8 cellular contexts compared by ENCODE assay signal in the genomic region with DNA sequence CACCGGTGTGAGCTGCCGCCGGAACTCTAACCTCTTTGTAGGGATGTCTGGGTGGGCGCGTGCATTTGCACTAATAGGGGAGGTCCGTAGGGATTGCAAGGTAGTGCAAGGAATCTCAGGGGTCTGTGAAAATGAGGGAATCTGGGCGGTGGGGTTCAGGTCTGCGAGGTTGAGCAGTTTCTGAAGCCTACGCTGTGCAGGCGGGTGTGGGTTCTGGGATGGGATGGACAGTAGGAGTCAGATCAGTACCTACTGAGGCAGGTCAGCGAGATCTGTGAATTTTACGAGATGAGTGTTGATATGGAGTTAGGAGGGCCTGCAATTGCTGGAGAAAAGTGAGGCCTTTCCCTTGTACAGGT. TPM values are rescaled to one million over a fixed set of nuclear protein-coding genes. Genes with fewer than 3 reads are reported as not detected.
A peak's percentile ranks its signal among the peaks of the same experiment; 100 is the strongest.
DNase-seq lines count a peak whose midpoint lies in the region; ATAC-seq and TF ChIP-seq lines count a peak whose summit lies in the region.

No MANE protein-coding gene starts in this region.

- H3K4me3 Mint-ChIP-seq in chondrocyte (ENCODE audit: unreplicated experiment) = peak overlapping the region; percentile 98

- H3K36me3 ChIP-seq in muscle layer of duodenum (ENCODE audit: control insufficient read depth in 1 of 2, insufficient read depth in 2 of 2, low read length in 2 of 2) = peaks cover 0 to 4% of the 10 kb centered on the region in 2 donors

- H3K27ac ChIP-seq in muscle layer of duodenum (ENCODE audit: low read length) = peak overlapping the region; percentile 56

- no peaks in the 10 kb centered on the region for H3K9me3 Mint-ChIP-seq in chondrocyte (ENCODE audit: low read depth)

- no peaks in the 10 kb centered on the region for H3K27me3 Mint-ChIP-seq in chondrocyte (ENCODE audit: low read depth)

- H3K36me3 Mint-ChIP-seq in chondrocyte (ENCODE audit: low read depth) = no peaks in the 10 kb centered on the region

- ATAC-seq in GM19328 (IDR thresholded peaks at IDR 0.05; ENCODE audit: unreplicated experiment) (no peak), HG02678 (IDR thresholded peaks at IDR 0.05; ENCODE audit: unreplicated experiment) (no peak)

- H3K4me3 ChIP-seq in AG10803 (ENCODE audit: low read length) (peak overlapping the region; percentile 97), muscle layer of duodenum (ENCODE audit: low read depth in 1 of 2, low read length in 2 of 2) (peak overlapping the region; percentile 83 to 86)

- DNase-seq in AG10803 (ENCODE audit: low read depth) (no peak), HK-2 (ENCODE audit: unreplicated experiment) (peak; percentile 7), chondrocyte (ENCODE audit: low spot score) (no peak), GDM1 (lab: John Stamatoyannopoulos, UW) (no peak), kidney tubule cell (ENCODE audit: low spot score) (no peak)

- H3K4me1 ChIP-seq in muscle layer of duodenum (ENCODE audit: control insufficient read depth in 1 of 2, insufficient read depth in 2 of 2, low read length in 2 of 2) = peaks cover 27 to 37% of the 10 kb centered on the region in 2 donors

- no peaks in the 10 kb centered on the region for H3K9me3 ChIP-seq in muscle layer of duodenum (ENCODE audit: control insufficient read depth in 1 of 2, low read length in 2 of 2)

- H3K27me3 ChIP-seq in muscle layer of duodenum (ENCODE audit: low read depth, low read length) = no peaks in the 10 kb centered on the region

- no peak for TF ChIP-seq CTCF in AG10803 (conservative IDR thresholded peaks at IDR 0.05; ENCODE audit: low read length)
- TF ChIP-seq CTCF in chondrocyte (IDR thresholded peaks at IDR 0.05) = no peak

- H3K27ac Mint-ChIP-seq in chondrocyte (ENCODE audit: unreplicated experiment) = peak overlapping the region; percentile 94

- peaks cover 40% of the 10 kb centered on the region for H3K4me1 Mint-ChIP-seq in chondrocyte (ENCODE audit: low read depth)

RNA-seq across cellular contexts. Expression of a gene that starts 0.9 kb away (rescaled TPM):
- total RNA-seq in chondrocyte = 39.7 to 45.7 TPM (median 43.2 TPM) in 3 replicates

RNA-seq across cellular contexts. Expression of a gene that starts 13.6 kb away (rescaled TPM):
- total RNA-seq in chondrocyte = 71.4 to 82.0 TPM (median 71.7 TPM) in 3 replicates

RNA-seq across cellular contexts. Expression of a gene that starts 20.1 kb away (rescaled TPM):
- total RNA-seq in chondrocyte = 25.7 to 35.3 TPM (median 26.2 TPM) in 3 replicates

RNA-seq across cellular contexts. Expression of a gene that starts 36.8 kb away (rescaled TPM):
- total RNA-seq in chondrocyte = 14.9 to 35.2 TPM (median 16.0 TPM) in 3 replicates

RNA-seq across cellular contexts. Expression of a gene that starts 44.1 kb away (rescaled TPM):
- total RNA-seq in chondrocyte = 247 to 360 TPM (median 254 TPM) in 3 replicates
